Comparison of ENCODE assay signal across 25 cellular contexts in genomic region chr22:45019861-45020655, GRCh38. TPM values are rescaled to one million over a fixed set of nuclear protein-coding genes. Genes with fewer than 3 reads are reported as not detected.
DNase-seq lines count a peak whose midpoint lies in the region; ATAC-seq, FAIRE-seq and TF ChIP-seq lines count a peak whose summit lies in the region.
"Had no signal": no experiment of that assay in that cellular context is flagged by ENCODE, and none has a peak within 500 bp of the region (broad histone marks: within the 10 kb centered on the region; RNA-seq: fewer than 3 reads in every experiment).

No MANE protein-coding gene starts in this region.

- no peaks in the 10 kb centered on the region for H3K79me2 ChIP-seq in H1 (ENCODE audit: control insufficient read depth in 1 of 2, insufficient read depth in 2 of 2, low read length in 2 of 2)

- H3K18ac ChIP-seq in H1 (ENCODE audit: extremely low read depth, low read length) = peak overlapping the region; percentile 19; the same call in 1 of the 2 replicates

- no peak overlapping the region for H2BK120ac ChIP-seq in H1 (replicated peaks; ENCODE audit: low read depth, low read length)

- no peaks in the 10 kb centered on the region; a peak in 1 of 7 replicates for H3K27me3 ChIP-seq in H1 (replicated peaks in 1 of 4; ENCODE audit: control insufficient read depth in 3 of 4, extremely low read depth in 1 of 4, insufficient read depth in 3 of 4, low read length in 3 of 4)

- H3K9me3 ChIP-seq in HEK293 (ENCODE audit: control insufficient read depth, insufficient read depth, low read depth, low read length) = no peaks in the 10 kb centered on the region
- no peaks in the 10 kb centered on the region for H3K9me3 ChIP-seq in H1 (ENCODE audit: insufficient read depth in 2 of 2, low read depth in 1 of 2, low read length in 1 of 2)

- H2BK12ac ChIP-seq in H1 (ENCODE audit: low read depth, low read length) = 0 out of 2 replicates have a peak overlapping the region, but pooled peaks have one; percentile 29

- H2BK20ac ChIP-seq in H1 (ENCODE audit: low read length) = peak overlapping the region; percentile 75; the same call in 1 of the 2 replicates

- H3K4me3 ChIP-seq in HEK293 (ENCODE audit: low read depth, low read length) = no peak overlapping the region
- no peak overlapping the region for H3K4me3 ChIP-seq in H1 (ENCODE audit: extremely low read depth in 1 of 4, insufficient read depth in 2 of 4, low read depth in 3 of 4, low read length in 4 of 4)

- no peak overlapping the region for H2AK5ac ChIP-seq in H1 (ENCODE audit: low read depth, low read length)

- no peaks in the 10 kb centered on the region for H3K79me1 ChIP-seq in H1 (ENCODE audit: low read depth, low read length)

- H3K36me3 ChIP-seq in HEK293 (ENCODE audit: control insufficient read depth in 2 of 2, insufficient read depth in 1 of 2, low read length in 2 of 2) = no peaks in the 10 kb centered on the region
- no peaks in the 10 kb centered on the region for H3K36me3 ChIP-seq in H1 (ENCODE audit: control insufficient read depth in 2 of 4, insufficient read depth in 4 of 4, low read length in 3 of 4)

- DNase-seq in NCI-H1436 (lab: John Stamatoyannopoulos, UW) (peak; percentile 48), NCI-H1436 treated with DMSO at 0.1 percent for 48 hours (lab: John Stamatoyannopoulos, UW) (no peak), H1 (ENCODE audit: low read depth in 1 of 2, low spot score in 2 of 2) (no peak), SHP77 (lab: John Stamatoyannopoulos, UW) (no peak), NCI-H345 (lab: John Stamatoyannopoulos, UW) (no peak)
- DNase-seq: C1 segment of cervical spinal cord; CD8-positive, alpha-beta T cell; DMS53; GDM1; H7; KBM-7; MM.1S; NCI-H1048; NCI-H1417 treated with DMSO at 0.1 percent for 48 hours; NCI-H1930; NCI-H510A; NCI-H774; OCI-M1 had no signal

- CTCF ChIA-PET in HEK293 (lab: Yijun Ruan, JAX) (no interaction called here), H1 (lab: Charles Lee; ENCODE audit: partially characterized antibody) (interaction anchor here (0.6 to 2.3 kb wide), 6 partner anchors 42 to 74 kb away, joined by 3 to 6 read pairs (median 4); no protein-coding TSS in a partner anchor)

- no peaks in the 10 kb centered on the region for H3K4me1 Mint-ChIP-seq in stimulated activated memory B cell treated with anti-CD40 and anti-IgM and Interleukin-4, amounts not matched to agents 10 μg/mL and 1 μg/mL and 100 μg/mL, for 72 hours

- H3K4me3 Mint-ChIP-seq in stimulated activated memory B cell treated with anti-CD40 and anti-IgM and Interleukin-4, amounts not matched to agents 10 μg/mL and 1 μg/mL and 100 μg/mL, for 72 hours = no peak overlapping the region
- H3K4me3 Mint-ChIP-seq: CD8-positive, alpha-beta T cell had no signal

- no peak overlapping the region for H3K14ac ChIP-seq in H1 (ENCODE audit: insufficient read length)

- H2AFZ ChIP-seq in H1 (ENCODE audit: low read length) = no peak overlapping the region

- no peak overlapping the region for H3K4ac ChIP-seq in H1 (replicated peaks; ENCODE audit: insufficient read length, low read depth, low read length)

- peaks cover 68% of the 10 kb centered on the region for H3K27me3 Mint-ChIP-seq in stimulated activated memory B cell treated with anti-CD40 and anti-IgM and Interleukin-4, amounts not matched to agents 10 μg/mL and 1 μg/mL and 100 μg/mL, for 72 hours

- no peak overlapping the region for H4K5ac ChIP-seq in H1 (ENCODE audit: insufficient read length, low read depth, low read length)

- TF ChIP-seq EP300 in H1 (IDR thresholded peaks at IDR 0.05; ENCODE audit: borderline replicate concordance in 1 of 2, low read depth in 2 of 2, low read length in 2 of 2) = no peak

- H3K27ac ChIP-seq in HEK293 (ENCODE audit: extremely low read depth, low read depth, low read length) (no peak overlapping the region), H1 (ENCODE audit: low read depth, low read length) (no peak overlapping the region)
- H3K27ac ChIP-seq: 22Rv1, HL-60 had no signal

- POLR2A ChIA-PET in HEK293 (lab: Yijun Ruan, JAX) = no interaction called here
- POLR2A ChIA-PET in H1 (lab: Charles Lee; ENCODE audit: partially characterized antibody) = interaction anchor here (0.9 to 4.7 kb wide), 7 partner anchors 11 to 53 kb away, joined by 3 to 44 read pairs (median 4); no protein-coding TSS in a partner anchor

- no peak overlapping the region for H2BK5ac ChIP-seq in H1 (ENCODE audit: low read depth, low read length)

- no peaks in the 10 kb centered on the region for H3K23me2 ChIP-seq in H1 (ENCODE audit: low read depth, low read length)

- H4K91ac ChIP-seq in H1 (replicated peaks; ENCODE audit: insufficient read length, low read length) = peak overlapping the region; percentile 54

- no peaks in the 10 kb centered on the region for H3K9me3 Mint-ChIP-seq in stimulated activated memory B cell treated with anti-CD40 and anti-IgM and Interleukin-4, amounts not matched to agents 10 μg/mL and 1 μg/mL and 100 μg/mL, for 72 hours
- H3K9me3 Mint-ChIP-seq: CD8-positive, alpha-beta T cell had no signal

- TF ChIP-seq RAD21 in H1 (IDR thresholded peaks at IDR 0.05 in 1 of 2, conservative IDR thresholded peaks at IDR 0.05 in 1 of 2; ENCODE audit: low read depth in 2 of 2, low read length in 2 of 2) = no peak

- H3K9ac ChIP-seq in H1 (replicated peaks in 1 of 4; ENCODE audit: extremely low read depth in 1 of 4, low read depth in 3 of 4, low read length in 3 of 4) = no peak overlapping the region

- TF ChIP-seq CTCF in HEK293 (tag by site-specific recombination; IDR thresholded peaks at IDR 0.05) = no peak
- TF ChIP-seq CTCF in H1 (IDR thresholded peaks at IDR 0.05; ENCODE audit: control extremely low read depth in 1 of 3, insufficient read depth in 1 of 3, low read depth in 1 of 3, low read length in 3 of 3) = no peak

- H3K56ac ChIP-seq in H1 (replicated peaks; ENCODE audit: insufficient read length, low read depth, low read length) = no peak overlapping the region

- no peak overlapping the region for H4K8ac ChIP-seq in H1 (ENCODE audit: extremely low read depth, insufficient read depth, low read length)

- TF ChIP-seq POLR2A in H1 (IDR thresholded peaks at IDR 0.05; ENCODE audit: control extremely low read depth in 1 of 2, low read depth in 2 of 2, low read length in 2 of 2) = no peak

- H3K23ac ChIP-seq in H1 (ENCODE audit: insufficient read length) = no peak overlapping the region

- no peaks in the 10 kb centered on the region for H3K4me1 ChIP-seq in HEK293 (ENCODE audit: control insufficient read depth, insufficient read depth, low read length)
- H3K4me1 ChIP-seq in H1 (replicated peaks in 1 of 4; ENCODE audit: control insufficient read depth in 3 of 4, insufficient read depth in 4 of 4, low read length in 3 of 4) = peaks cover 5 to 16% (median 5%) of the 10 kb centered on the region in 4 experiments; a peak in 6 of 7 replicates

- FAIRE-seq in H1 (lab: Jason Lieb, UNC) = no peak
- FAIRE-seq: D721Med had no signal

- H3K36me3 Mint-ChIP-seq in stimulated activated memory B cell treated with anti-CD40 and anti-IgM and Interleukin-4, amounts not matched to agents 10 μg/mL and 1 μg/mL and 100 μg/mL, for 72 hours = no peaks in the 10 kb centered on the region
- H3K36me3 Mint-ChIP-seq: CD8-positive, alpha-beta T cell had no signal

- no peak overlapping the region for H3K4me2 ChIP-seq in H1 (ENCODE audit: insufficient read depth in 1 of 2, low read depth in 2 of 2, low read length in 2 of 2)

- no peak overlapping the region for H3K27ac Mint-ChIP-seq in stimulated activated memory B cell treated with anti-CD40 and anti-IgM and Interleukin-4, amounts not matched to agents 10 μg/mL and 1 μg/mL and 100 μg/mL, for 72 hours
- H3K27ac Mint-ChIP-seq: CD8-positive, alpha-beta T cell had no signal

- 87% methylated on average over 16 of the region's 16 CpGs; no CpG with 5 or more reads in 1 of the 2 experiments for WGBS in H1 (ENCODE audit: extremely low coverage in 1 of 2, insufficient coverage in 1 of 2, insufficient read length in 1 of 2, insufficient replicate concordance in 2 of 2, low coverage in 1 of 2, low lambda C conversion rate in 2 of 2, missing lambda C conversion rate in 1 of 2), 2 experiments

- ATAC-seq in stimulated activated memory B cell treated with anti-CD40 and anti-IgM and Interleukin-4, amounts not matched to agents 10 μg/mL and 1 μg/mL and 100 μg/mL, for 72 hours = peak; percentile 31
- no peak for ATAC-seq in GM18498 (IDR thresholded peaks at IDR 0.05; ENCODE audit: unreplicated experiment)
- ATAC-seq: CD8-positive, alpha-beta T cell; Right ventricle myocardium inferior had no signal

- no peak overlapping the region for H2BK15ac ChIP-seq in H1 (ENCODE audit: low read length)

- no peaks in the 10 kb centered on the region for H4K20me1 ChIP-seq in H1 (replicated peaks in 1 of 2; ENCODE audit: control insufficient read depth in 1 of 2, insufficient read depth in 2 of 2, low read length in 2 of 2)

TF ChIP-seq in H1, 55 proteins besides CTCF, POLR2A, EP300 and RAD21 (continues in another document):
- TF ChIP-seq BRCA1 (IDR thresholded peaks at IDR 0.05; ENCODE audit: low read depth, low read length) (no peak), SAP30 (IDR thresholded peaks at IDR 0.05; ENCODE audit: insufficient read depth, insufficient replicate concordance, low read length) (no peak), GABPA (IDR thresholded peaks at IDR 0.05; ENCODE audit: borderline replicate concordance, insufficient read depth, low read length) (no peak), TBP (IDR thresholded peaks at IDR 0.05; ENCODE audit: low read depth, low read length) (no peak), E2F6 (IDR thresholded peaks at IDR 0.05) (no peak), KDM1A (IDR thresholded peaks at IDR 0.05; ENCODE audit: borderline replicate concordance, low read length) (no peak), TCF12 (IDR thresholded peaks at IDR 0.05; ENCODE audit: low read depth, low read length) (no peak), TAF1 (IDR thresholded peaks at IDR 0.05; ENCODE audit: low read depth, low read length) (no peak), SIRT6 (IDR thresholded peaks at IDR 0.05; ENCODE audit: low read length) (no peak), CHD1 (IDR thresholded peaks at IDR 0.05; ENCODE audit: low read depth, low read length) (no peak)

RNA-seq across cellular contexts. Expression of gene PHF21B, which starts 10.3 kb away (rescaled TPM):
- total RNA-seq in H1 (2021; fragmentation: NEBNext Ultra II Directional; extraction: Animal tissue kit (Norgen Biotek cat#: 25700)) = 57.2 and 68.1 TPM in 2 replicates
- 19.3 and 24.7 TPM in 2 replicates for polyA plus RNA-seq in H1 (2011; rRNA removed)
- polyA plus RNA-seq in H1 (2011; cell fraction: cytosol; rRNA removed) = 25.0 TPM
- polyA plus RNA-seq in H1 (2011; cell fraction: nucleus; rRNA removed) = 90.7 TPM
- 21.1 to 32.7 TPM (median 27.9 TPM) in 4 replicates for polyA plus RNA-seq in H1 (2012, experiment 1 of 2)
- polyA plus RNA-seq in H1 (2012, experiment 2 of 2) = 6.5 TPM
- 18.8 TPM for polyA plus RNA-seq in H1 (2013, experiment 1 of 2)
- 14.5 TPM for polyA plus RNA-seq in H1 (2013, experiment 2 of 2)
- polyA minus RNA-seq in H1 (2011; rRNA and poly(A)+ RNA removed) = 41.2 and 52.3 TPM in 2 replicates
- 47.8 TPM for polyA minus RNA-seq in H1 (2011; cell fraction: cytosol; rRNA and poly(A)+ RNA removed)
- polyA minus RNA-seq in H1 (2011; cell fraction: nucleus; rRNA and poly(A)+ RNA removed) = 135 TPM
- total RNA-seq: CD8-positive, alpha-beta T cell; Right ventricle myocardium inferior had no signal
